16 cellular contexts compared by ENCODE assay signal in the genomic region with DNA sequence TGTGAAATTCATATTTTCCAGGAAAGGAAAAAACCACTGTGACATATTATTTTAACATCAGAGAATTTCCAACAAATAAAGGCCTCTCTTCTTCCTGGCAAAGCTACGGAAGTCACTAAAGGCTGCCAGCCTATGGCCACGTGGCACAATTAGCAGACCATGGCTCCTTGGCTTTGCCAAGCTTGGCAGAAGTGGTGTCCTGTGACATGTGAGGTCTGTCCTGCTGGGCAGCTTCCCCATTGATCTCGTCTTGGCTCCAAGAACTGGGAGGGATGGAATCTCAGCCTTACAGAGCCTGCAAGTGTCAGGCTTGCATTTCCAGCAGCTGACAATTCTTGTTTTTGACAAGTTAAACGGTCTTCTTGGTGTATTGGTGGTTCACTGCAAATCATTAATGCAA.
DNase-seq lines count a peak whose midpoint lies in the region; ATAC-seq lines count a peak whose summit lies in the region.
"Had no signal": no experiment of that assay in that cellular context is flagged by ENCODE, and none has a peak within 500 bp of the region (broad histone marks: within the 10 kb centered on the region; RNA-seq: fewer than 3 reads in every experiment).

No MANE protein-coding gene starts in this region.

- DNase-seq in NCI-H446 (lab: John Stamatoyannopoulos, UW) = peak; percentile 82 to 93
- peak; percentile 80 for DNase-seq in cerebellum (ENCODE audit: low spot score)
- peak; percentile 65 for DNase-seq in left ventricle myocardium superior
- peak; percentile 39 for DNase-seq in pons (ENCODE audit: low spot score)
- no peak for DNase-seq in mucosa of gallbladder (ENCODE audit: low spot score)
- DNase-seq: IMR-90, NCI-H1048, NCI-H1436, NCI-H1930, NCI-H226, NCI-H526, SHP77, SK-N-SH had no signal

- ATAC-seq in left ventricle myocardium superior (peak; percentile 93), HG03521 (IDR thresholded peaks at IDR 0.05; ENCODE audit: unreplicated experiment) (no peak), GM18870 (IDR thresholded peaks at IDR 0.05; ENCODE audit: unreplicated experiment) (no peak), HG03280 (IDR thresholded peaks at IDR 0.05; ENCODE audit: unreplicated experiment) (no peak)

- intact Hi-C loops in left ventricle myocardium superior (cut with micrococcal nuclease) = no loop called here
